ENCODE assay signal across 32 cellular contexts in genomic region chr3:5741017-5741416, GRCh38.
DNase-seq lines count a peak whose midpoint lies in the region; ATAC-seq, FAIRE-seq and TF ChIP-seq lines count a peak whose summit lies in the region.
"Had no signal": no experiment of that assay in that cellular context is flagged by ENCODE, and none has a peak within 500 bp of the region (broad histone marks: within the 10 kb centered on the region; RNA-seq: fewer than 3 reads in every experiment).

No MANE protein-coding gene starts in this region.

- H3K9ac ChIP-seq in GM12878 (ENCODE audit: control insufficient read depth, insufficient read depth, low read length) (no peak overlapping the region), K562 (ENCODE audit: insufficient read depth in 1 of 2, low read depth in 2 of 2, low read length in 2 of 2) (no peak overlapping the region)
- H3K9ac ChIP-seq: BLaER1; BLaER1 treated with 17β-estradiol and CSF1 and Interleukin-3, amounts not matched to agents 10 nM and 100 nM had no signal

- 62% methylated on average over 4 of the region's 4 CpGs for WGBS in GM12878 (ENCODE audit: insufficient coverage, insufficient replicate concordance, low lambda C conversion rate, missing lambda C conversion rate)
- 48% methylated on average over 4 of the region's 4 CpGs for WGBS in K562 (ENCODE audit: insufficient coverage, low coverage, missing lambda C conversion rate)

- RAD21 ChIA-PET in GM12878 (lab: Charles Lee; ENCODE audit: unreplicated experiment), result no interaction called here

- TF ChIP-seq POLR2A in GM12878 (IDR thresholded peaks at IDR 0.05; ENCODE audit: low read depth, low read length) (no peak), K562 (conservative IDR thresholded peaks at IDR 0.05) (no peak)

- SMC1A ChIA-PET in GM12878 (lab: Charles Lee; ENCODE audit: uncharacterized antibody, unreplicated experiment), result no interaction called here

- TF ChIP-seq RAD21 in GM12878 (IDR thresholded peaks at IDR 0.05; ENCODE audit: insufficient read depth, low read depth, low read length) (no peak), K562 (CRISPR knock-in tag; conservative IDR thresholded peaks at IDR 0.05 in 1 of 2, IDR thresholded peaks at IDR 0.05 in 1 of 2) (no peak)

- TF ChIP-seq CTCF in D721Med (IDR thresholded peaks at IDR 0.05; ENCODE audit: insufficient read depth, missing control alignments) (no peak), GM12878 (IDR thresholded peaks at IDR 0.05 in 2 of 3, conservative IDR thresholded peaks at IDR 0.05 in 1 of 3; ENCODE audit: control insufficient read depth in 2 of 3, extremely low read depth in 1 of 3, insufficient read depth in 1 of 3, low read depth in 3 of 3, low read length in 3 of 3) (no peak), K562 (IDR thresholded peaks at IDR 0.05 in 2 of 3, conservative IDR thresholded peaks at IDR 0.05 in 1 of 3; ENCODE audit: insufficient read depth in 2 of 3, low read depth in 1 of 3, low read length in 3 of 3) (no peak)

- H2AFZ ChIP-seq in GM12878 (ENCODE audit: control insufficient read depth, low read depth, low read length) (no peak overlapping the region), K562 (ENCODE audit: low read depth, low read length) (no peak overlapping the region)

- H3K27me3 ChIP-seq in GM12878 (replicated peaks in 1 of 2; ENCODE audit: control insufficient read depth in 2 of 2, insufficient read depth in 2 of 2, low read length in 1 of 2) (no peaks in the 10 kb centered on the region), K562 (ENCODE audit: control insufficient read depth in 2 of 2, insufficient read depth in 2 of 2, low read length in 2 of 2) (no peaks in the 10 kb centered on the region)
- H3K27me3 ChIP-seq: BE2C; BLaER1; BLaER1 treated with 17β-estradiol and CSF1 and Interleukin-3, amounts not matched to agents 10 nM and 100 nM had no signal

- H3K4me3 ChIP-seq in GM12878 (no peak overlapping the region), K562 (no peak overlapping the region)
- H3K4me3 ChIP-seq: A549; BLaER1; BLaER1 treated with 17β-estradiol and CSF1 and Interleukin-3, amounts not matched to agents 10 nM and 100 nM had no signal

- intact Hi-C loops in GM12878 (cut with micrococcal nuclease; ENCODE audit: unreplicated experiment) (no loop called here), K562 (cut with micrococcal nuclease) (no loop called here)

- no peak overlapping the region for H3K4me2 ChIP-seq in GM12878 (ENCODE audit: control insufficient read depth, insufficient read depth)
- H3K4me2 ChIP-seq in K562 (ENCODE audit: insufficient read depth, low read length), result no peak overlapping the region
- H3K4me2 ChIP-seq: A549; BLaER1; BLaER1 treated with 17β-estradiol and CSF1 and Interleukin-3, amounts not matched to agents 10 nM and 100 nM had no signal

- DNase-seq in D721Med (ENCODE audit: insufficient read length, low spot score) (no peak), GM12878 (ENCODE audit: low read depth, low spot score) (no peak), K562 (ENCODE audit: extremely low read depth in 1 of 4, low spot score in 3 of 4) (no peak), NCI-H1105 (lab: John Stamatoyannopoulos, UW) (no peak), AG20443 (ENCODE audit: low spot score) (no peak), NCI-H128 (lab: John Stamatoyannopoulos, UW; ENCODE audit: unreplicated experiment) (no peak)
- DNase-seq: 8988T; ACHN; AML-193; BE2C; C1 segment of cervical spinal cord; Caco-2; Calu3; CD4-positive, alpha-beta memory T cell; CD4-positive, alpha-beta T cell; CD4-positive, CD25-positive, alpha-beta regulatory T cell; CD8-positive, alpha-beta memory T cell; CD8-positive, alpha-beta T cell; COR-L47; DMS 273 treated with DMSO at 0.1 percent for 48 hours; DMS153; DMS53; DMS79; DMS79 treated with DMSO at 0.1 percent for 48 hours; DND-41; EL had no signal

- no peaks in the 10 kb centered on the region for H3K79me2 ChIP-seq in GM12878 (ENCODE audit: control insufficient read depth, insufficient read depth, low read length)
- H3K79me2 ChIP-seq in K562 (ENCODE audit: control insufficient read depth, insufficient read depth, low read length), result no peaks in the 10 kb centered on the region

- in situ Hi-C loops in GM12878 (cut with MboI), result no loop called here
- in situ Hi-C loops in K562 (cut with MboI), result no loop called here

- H4K20me1 ChIP-seq in GM12878 (ENCODE audit: control insufficient read depth, insufficient read depth) (no peaks in the 10 kb centered on the region), K562 (replicated peaks; ENCODE audit: control insufficient read depth, insufficient read depth, low read length) (no peaks in the 10 kb centered on the region)
- H4K20me1 ChIP-seq: BLaER1; BLaER1 treated with 17β-estradiol and CSF1 and Interleukin-3, amounts not matched to agents 10 nM and 100 nM had no signal

- H3K9me3 ChIP-seq in GM12878 (replicated peaks; ENCODE audit: control insufficient read depth, insufficient read depth, low read length) (no peaks in the 10 kb centered on the region), K562 (replicated peaks; ENCODE audit: control insufficient read depth, insufficient read depth, low read depth, low read length) (no peaks in the 10 kb centered on the region)
- H3K9me3 ChIP-seq: A549; BE2C; BLaER1; BLaER1 treated with 17β-estradiol and CSF1 and Interleukin-3, amounts not matched to agents 10 nM and 100 nM; Caco-2 had no signal

- POLR2A ChIA-PET in GM12878 (lab: Charles Lee), result no interaction called here
- POLR2A ChIA-PET in K562 (lab: Yijun Ruan, JAX), result interaction anchor here (0.7 kb wide), 1 partner anchor 14 kb away, joined by 3 read pairs; no protein-coding TSS in a partner anchor

- no TSS peak for BruUV-seq in GM12878 (replicated peaks; lab: Mats Ljungman, UMichigan)
- no TSS peak for BruUV-seq in K562 (replicated peaks; lab: Mats Ljungman, UMichigan)

- H3K36me3 ChIP-seq in GM12878 (ENCODE audit: control insufficient read depth in 2 of 2, insufficient read depth in 2 of 2, low read length in 1 of 2), result no peaks in the 10 kb centered on the region
- H3K36me3 ChIP-seq in K562 (ENCODE audit: control insufficient read depth, insufficient read depth, low read length), result no peaks in the 10 kb centered on the region
- H3K36me3 ChIP-seq: BE2C; BLaER1; BLaER1 treated with 17β-estradiol and CSF1 and Interleukin-3, amounts not matched to agents 10 nM and 100 nM had no signal

- FAIRE-seq in D721Med (lab: Jason Lieb, UNC) (peak; percentile 11), GM12878 (lab: Jason Lieb, UNC) (no peak), K562 (lab: Jason Lieb, UNC) (no peak)
- FAIRE-seq: A204.1, A549 had no signal

- no peak overlapping the region for H3K27ac ChIP-seq in GM12878 (ENCODE audit: control insufficient read depth, insufficient read depth)
- no peak overlapping the region for H3K27ac ChIP-seq in K562 (ENCODE audit: extremely low read depth, low read depth, low read length)
- H3K27ac ChIP-seq: 22Rv1; A549; BLaER1; BLaER1 treated with 17β-estradiol and CSF1 and Interleukin-3, amounts not matched to agents 10 nM and 100 nM; C4-2B had no signal

- TF ChIP-seq EP300 in GM12878 (IDR thresholded peaks at IDR 0.05; ENCODE audit: borderline replicate concordance in 1 of 2, control insufficient read depth in 1 of 2, low read depth in 2 of 2, low read length in 2 of 2), result no peak
- TF ChIP-seq EP300 in K562 (IDR thresholded peaks at IDR 0.05; ENCODE audit: low read length), result no peak

- H3K4me1 ChIP-seq in GM12878 (ENCODE audit: control insufficient read depth, insufficient read depth, low read length), result no peaks in the 10 kb centered on the region
- H3K4me1 ChIP-seq in K562 (replicated peaks in 1 of 2; ENCODE audit: control insufficient read depth in 2 of 2, insufficient read depth in 2 of 2, low read length in 2 of 2), result no peaks in the 10 kb centered on the region
- H3K4me1 ChIP-seq: A549; BE2C; BLaER1; BLaER1 treated with 17β-estradiol and CSF1 and Interleukin-3, amounts not matched to agents 10 nM and 100 nM; Caco-2 had no signal

- H3K9me1 ChIP-seq in K562 (ENCODE audit: control insufficient read depth, insufficient read depth, low read length), result no peaks in the 10 kb centered on the region

- CTCF ChIA-PET in GM12878 (lab: Yijun Ruan, JAX), result interaction anchor here (0.9 kb wide), 1 partner anchor 102 kb away, joined by 3 read pairs; no protein-coding TSS in a partner anchor
- CTCF ChIA-PET in K562 (lab: Yijun Ruan, JAX; ENCODE audit: low intra/inter-chr PET ratio), result no interaction called here

- ATAC-seq in GM12878, result no peak
- ATAC-seq in K562, result no peak
- ATAC-seq: A549; CD8-positive, alpha-beta T cell had no signal

TF ChIP-seq in K562, 482 proteins besides CTCF, POLR2A, EP300 and RAD21 (continues in another document):
- TF ChIP-seq MXD1 (CRISPR knock-in tag; IDR thresholded peaks at IDR 0.05; ENCODE audit: borderline replicate concordance, poor library complexity, severe bottlenecking), result no peak
